In genomic region chr3:15339786-15340215, GRCh38 we compare ENCODE assay signal across 1 cellular context.
TF ChIP-seq lines count a peak whose summit lies in the region.

No MANE protein-coding gene starts in this region.

TF ChIP-seq in K562, 482 proteins besides CTCF, POLR2A, EP300 and RAD21 (continued from another document and continues in another):
- TF ChIP-seq TSHZ1 (CRISPR knock-in tag; IDR thresholded peaks at IDR 0.05) (no peak), CREB3L1 (IDR thresholded peaks at IDR 0.05; ENCODE audit: borderline replicate concordance, low read depth) (no peak), ESRRA (IDR thresholded peaks at IDR 0.05; ENCODE audit: borderline replicate concordance, low read depth) (0 out of 2 replicates have a peak, but pooled peaks have one; percentile 19), ATF2 (CRISPR knock-in tag; IDR thresholded peaks at IDR 0.05) (no peak), RCOR1 (IDR thresholded peaks at IDR 0.05; ENCODE audit: borderline replicate concordance in 1 of 2, low read depth in 2 of 2, low read length in 2 of 2) (peak in 1 of 2 experiments; percentile 68; a peak in 1 of 4 replicates), HMBOX1 (IDR thresholded peaks at IDR 0.05) (peak; percentile 76), ZBTB9 (CRISPR knock-in tag; IDR thresholded peaks at IDR 0.05) (no peak), ZNF174 (CRISPR knock-in tag; IDR thresholded peaks at IDR 0.05) (no peak), ZNF449 (CRISPR knock-in tag; IDR thresholded peaks at IDR 0.05) (no peak), MAFG (tag; conservative IDR thresholded peaks at IDR 0.05) (peak; percentile 89), KLF13 (tag; IDR thresholded peaks at IDR 0.05; ENCODE audit: borderline replicate concordance, low read depth) (no peak), TOE1 (IDR thresholded peaks at IDR 0.05; ENCODE audit: borderline replicate concordance) (no peak), TOE1 (CRISPR knock-in tag; IDR thresholded peaks at IDR 0.05; ENCODE audit: borderline replicate concordance, low read depth) (no peak), ZNF134 (CRISPR knock-in tag; conservative IDR thresholded peaks at IDR 0.05) (no peak), RHOXF2B (CRISPR knock-in tag; conservative IDR thresholded peaks at IDR 0.05) (no peak), ZBTB7A (IDR thresholded peaks at IDR 0.05; ENCODE audit: borderline replicate concordance, control insufficient read depth, low read depth, low read length) (no peak), LARP7 (IDR thresholded peaks at IDR 0.05) (no peak), ZBTB43 (CRISPR knock-in tag; IDR thresholded peaks at IDR 0.05) (no peak), IFI16 (CRISPR knock-in tag; IDR thresholded peaks at IDR 0.05) (no peak), NFXL1 (CRISPR knock-in tag; IDR thresholded peaks at IDR 0.05) (no peak), KLF6 (CRISPR knock-in tag; IDR thresholded peaks at IDR 0.05; ENCODE audit: borderline replicate concordance) (no peak), TSC22D4 (tag; IDR thresholded peaks at IDR 0.05) (no peak), HNRNPL (IDR thresholded peaks at IDR 0.05; ENCODE audit: low read depth, low read length) (no peak), DIDO1 (tag; IDR thresholded peaks at IDR 0.05; ENCODE audit: low read depth) (no peak), ZNF41 (CRISPR knock-in tag; conservative IDR thresholded peaks at IDR 0.05) (no peak), RREB1 (CRISPR knock-in tag; IDR thresholded peaks at IDR 0.05) (no peak), RB1 (IDR thresholded peaks at IDR 0.05; ENCODE audit: low read depth) (no peak), MEF2D (tag; conservative IDR thresholded peaks at IDR 0.05; ENCODE audit: low read depth) (no peak), TCF7 (IDR thresholded peaks at IDR 0.05; ENCODE audit: borderline replicate concordance) (no peak), ARID2 (IDR thresholded peaks at IDR 0.05) (no peak), SFPQ (IDR thresholded peaks at IDR 0.05; ENCODE audit: low read depth, low read length) (no peak), ZFP36 (IDR thresholded peaks at IDR 0.05; ENCODE audit: low read depth, low read length, partially characterized antibody) (no peak), FOXK1 (CRISPR knock-in tag; IDR thresholded peaks at IDR 0.05; ENCODE audit: borderline replicate concordance) (no peak), SMAD2 (IDR thresholded peaks at IDR 0.05; ENCODE audit: low read depth, low read length) (no peak), HNRNPUL1 (IDR thresholded peaks at IDR 0.05; ENCODE audit: low read length) (no peak)
